ENCODE assay signal across 1 cellular context in the genomic region with DNA sequence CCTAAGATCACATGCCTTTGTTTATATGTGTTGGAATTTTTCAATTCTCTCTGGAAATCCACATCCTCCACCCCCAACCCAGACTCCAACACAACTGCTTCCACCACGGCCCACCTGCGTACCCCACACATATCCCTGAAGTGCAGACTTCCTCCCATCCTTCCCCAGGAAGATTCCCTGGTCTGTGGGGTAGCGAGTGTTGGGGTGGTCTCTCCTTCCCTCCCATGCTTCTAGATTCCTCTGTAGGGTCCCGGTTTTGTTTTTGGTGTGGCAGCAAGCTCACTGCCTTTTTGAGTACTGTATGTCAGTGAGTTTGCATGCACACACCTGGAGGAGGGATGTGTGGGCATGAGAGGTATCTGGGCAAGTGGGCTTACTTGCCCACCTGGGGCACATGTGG.
TF ChIP-seq lines count a peak whose summit lies in the region.

No MANE protein-coding gene starts in this region.

TF ChIP-seq in HCT116, 20 proteins besides CTCF, POLR2A, EP300 and RAD21 (continued from another document):
- TF ChIP-seq TCF7L2 (IDR thresholded peaks at IDR 0.05; ENCODE audit: borderline replicate concordance, extremely low read depth, insufficient read depth, insufficient read length) (no peak), SRF (IDR thresholded peaks at IDR 0.05; ENCODE audit: low read depth) (no peak)
- TF ChIP-seq, protein P1, sequence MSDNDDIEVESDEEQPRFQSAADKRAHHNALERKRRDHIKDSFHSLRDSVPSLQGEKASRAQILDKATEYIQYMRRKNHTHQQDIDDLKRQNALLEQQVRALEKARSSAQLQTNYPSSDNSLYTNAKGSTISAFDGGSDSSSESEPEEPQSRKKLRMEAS (IDR thresholded peaks at IDR 0.05): no peak
